8 cellular contexts compared by ENCODE assay signal in the genomic region with DNA sequence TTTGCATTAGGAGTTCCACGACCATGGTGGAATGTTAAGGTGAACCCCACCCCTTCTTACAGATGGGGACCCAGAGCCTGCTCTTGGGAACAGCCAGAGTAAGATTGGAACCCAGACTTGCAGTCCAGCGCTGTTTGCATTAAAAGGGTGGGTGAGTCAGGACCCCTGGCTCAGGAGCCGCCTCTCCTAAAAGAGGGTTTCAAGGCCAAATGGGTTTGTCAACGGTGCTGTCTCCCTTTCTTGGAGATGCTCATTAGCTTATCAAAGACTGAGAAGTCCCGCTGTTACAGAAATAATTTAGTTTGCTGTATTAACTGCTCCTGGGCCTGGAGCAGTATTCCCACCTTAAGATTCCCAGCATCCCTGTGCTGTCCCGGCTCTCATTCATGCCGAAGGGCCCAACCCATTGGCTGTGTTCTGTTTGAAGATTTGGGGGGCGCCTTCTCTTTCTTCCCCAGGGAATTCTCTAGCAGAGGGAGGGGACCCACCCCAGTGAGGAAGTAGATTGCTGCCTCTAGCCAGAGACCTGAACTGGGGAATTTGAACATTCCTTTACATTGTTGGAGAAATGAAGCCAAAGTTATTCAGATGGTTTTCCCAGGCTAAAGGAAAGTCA. TPM values are rescaled to one million over a fixed set of nuclear protein-coding genes. Genes with fewer than 3 reads are reported as not detected.
DNase-seq lines count a peak whose midpoint lies in the region; ATAC-seq and TF ChIP-seq lines count a peak whose summit lies in the region.

No MANE protein-coding gene starts in this region.

- peak overlapping the region; percentile 97 for H3K27ac Mint-ChIP-seq in dendritic cell treated with granulocyte-macrophage colony-stimulating factor and Interleukin-4, amounts not matched to agents 40 ng/mL and 50 ng/mL, for 4 days
- H3K27ac Mint-ChIP-seq in naive thymus-derived CD8-positive, alpha-beta T cell, result peak overlapping the region in 3 of 10 donors; percentile 13 to 80 (median 33)

- no peaks in the 10 kb centered on the region for H3K9me2 ChIP-seq in Loucy (replicated peaks; ENCODE audit: low read depth, low read length)

- peaks cover 72% of the 10 kb centered on the region for H3K4me1 Mint-ChIP-seq in dendritic cell treated with granulocyte-macrophage colony-stimulating factor and Interleukin-4, amounts not matched to agents 40 ng/mL and 50 ng/mL, for 4 days (ENCODE audit: low read depth)
- peaks cover 8 to 16% (median 13%) of the 10 kb centered on the region in 4 donors for H3K4me1 Mint-ChIP-seq in naive thymus-derived CD8-positive, alpha-beta T cell

- no peaks in the 10 kb centered on the region for H3F3A ChIP-seq in Loucy (ENCODE audit: low read depth)

- no peaks in the 10 kb centered on the region for H3K27me3 Mint-ChIP-seq in dendritic cell treated with granulocyte-macrophage colony-stimulating factor and Interleukin-4, amounts not matched to agents 40 ng/mL and 50 ng/mL, for 4 days
- H3K27me3 Mint-ChIP-seq in naive thymus-derived CD8-positive, alpha-beta T cell, result peaks cover 0 to 21% (median 5%) of the 10 kb centered on the region in 5 donors

- H3K4me2 ChIP-seq in Loucy (ENCODE audit: low read depth, low read length, poor library complexity, severe bottlenecking), result peak overlapping the region; percentile 84

- no peak overlapping the region for H2AFZ ChIP-seq in Loucy (ENCODE audit: low read length)

- no peaks in the 10 kb centered on the region for H3K27me3 ChIP-seq in Loucy (ENCODE audit: insufficient read depth, low read length, poor library complexity, severe bottlenecking)

- ATAC-seq in naive thymus-derived CD8-positive, alpha-beta T cell, result no peak
- ATAC-seq in HG03520 (IDR thresholded peaks at IDR 0.05; ENCODE audit: unreplicated experiment), result no peak

- POLR2A ChIA-PET in AG04449 (lab: Yijun Ruan, JAX), result interaction anchor here (0.5 to 3.6 kb wide), 4 partner anchors 10 to 1696 kb away, joined by 3 to 46 read pairs (median 21); a partner anchor contains a TSS
- POLR2A ChIA-PET in naive thymus-derived CD8-positive, alpha-beta T cell (lab: Charles Lee), result interaction anchor here (1.4 to 2.4 kb wide), 2 partner anchors 16 to 21 kb away, joined by 3 to 13 read pairs; a partner anchor contains a TSS

- TF ChIP-seq CTCF in AG04449 (IDR thresholded peaks at IDR 0.05; ENCODE audit: insufficient read depth, low read length, missing control alignments) (no peak), Loucy (conservative IDR thresholded peaks at IDR 0.05; ENCODE audit: low read length) (no peak)

- H3K4me1 ChIP-seq in Loucy (ENCODE audit: insufficient read depth, low read length, poor library complexity, severe bottlenecking), result peaks cover 60% of the 10 kb centered on the region

- intact Hi-C loops in dendritic cell treated with granulocyte-macrophage colony-stimulating factor and Interleukin-4, amounts not matched to agents 40 ng/mL and 50 ng/mL, for 4 days (cut with micrococcal nuclease), result no loop called here

- H3K9me3 Mint-ChIP-seq in dendritic cell treated with granulocyte-macrophage colony-stimulating factor and Interleukin-4, amounts not matched to agents 40 ng/mL and 50 ng/mL, for 4 days, result no peaks in the 10 kb centered on the region
- no peaks in the 10 kb centered on the region for H3K9me3 Mint-ChIP-seq in naive thymus-derived CD8-positive, alpha-beta T cell

- H3K36me3 Mint-ChIP-seq in dendritic cell treated with granulocyte-macrophage colony-stimulating factor and Interleukin-4, amounts not matched to agents 40 ng/mL and 50 ng/mL, for 4 days (ENCODE audit: low read depth), result peaks cover 76% of the 10 kb centered on the region
- H3K36me3 Mint-ChIP-seq in naive thymus-derived CD8-positive, alpha-beta T cell, result no peaks in the 10 kb centered on the region

- H4K20me1 ChIP-seq in Loucy (ENCODE audit: insufficient read depth, low read length, poor library complexity, severe bottlenecking), result peaks cover 7% of the 10 kb centered on the region

- CTCF ChIA-PET in AG04449 (lab: Yijun Ruan, JAX), result interaction anchor here (1.3 to 21.1 kb wide), 6 partner anchors 10 to 143 kb away, joined by 4 to 664 read pairs (median 80); a partner anchor contains a TSS

- DNase-seq in AG04449 (ENCODE audit: low read depth, low spot score) (no peak), medulla oblongata (ENCODE audit: extremely low spot score) (no peak), NCI-H2171 (lab: John Stamatoyannopoulos, UW) (no peak), SHP77 (lab: John Stamatoyannopoulos, UW) (no peak)
- DNase-seq in naive thymus-derived CD8-positive, alpha-beta T cell, result no peak

- peak overlapping the region; percentile 69 for H3K4me3 ChIP-seq in AG04449 (ENCODE audit: low read depth, low read length)
- peak overlapping the region; percentile 85 for H3K4me3 ChIP-seq in Loucy (ENCODE audit: low read length, poor library complexity, severe bottlenecking)

- H3K36me3 ChIP-seq in Loucy (ENCODE audit: insufficient read depth, low read length), result no peaks in the 10 kb centered on the region

- H3K79me2 ChIP-seq in Loucy (ENCODE audit: insufficient read depth, low read length), result peaks cover 19% of the 10 kb centered on the region; the same call in 1 of the 2 replicates

- peak overlapping the region; percentile 87 for H3K9ac ChIP-seq in Loucy (ENCODE audit: low read depth, low read length, poor library complexity, severe bottlenecking)

- H3K4me3 Mint-ChIP-seq in dendritic cell treated with granulocyte-macrophage colony-stimulating factor and Interleukin-4, amounts not matched to agents 40 ng/mL and 50 ng/mL, for 4 days, result peak overlapping the region; percentile 98
- peak overlapping the region; percentile 69 to 100 (median 98) for H3K4me3 Mint-ChIP-seq in naive thymus-derived CD8-positive, alpha-beta T cell

- H3K9me3 ChIP-seq in Loucy (ENCODE audit: insufficient read depth, low read depth, low read length), result no peaks in the 10 kb centered on the region

RNA-seq across cellular contexts. Expression of a gene that starts 1.8 kb away (rescaled TPM):
- total RNA-seq in naive thymus-derived CD8-positive, alpha-beta T cell, result 1 to 10 TPM; 1.1 to 2.0 TPM
- under 1 TPM; 0.06 to 0.30 (median 0.27) TPM for polyA plus RNA-seq in naive thymus-derived CD8-positive, alpha-beta T cell

RNA-seq across cellular contexts. Expression of a gene that starts 21.6 kb away (rescaled TPM):
- total RNA-seq in naive thymus-derived CD8-positive, alpha-beta T cell, result 10 to 100 TPM; 60.7 to 64.4 TPM
- 10 to 100 TPM; 29.1 to 37.9 (median 34.1) TPM for polyA plus RNA-seq in naive thymus-derived CD8-positive, alpha-beta T cell

RNA-seq across cellular contexts. Expression of a gene that starts 28.3 kb away (rescaled TPM):
- total RNA-seq in naive thymus-derived CD8-positive, alpha-beta T cell, result 1 to 10 TPM; 2.9 to 3.1 TPM
- polyA plus RNA-seq in naive thymus-derived CD8-positive, alpha-beta T cell, result 1 to 10 TPM; 2.2 to 3.8 (median 3.2) TPM

RNA-seq across cellular contexts. Expression of a gene that starts 56.4 kb away (rescaled TPM):
- 10 to 100 TPM; 13.6 to 14.4 TPM for total RNA-seq in naive thymus-derived CD8-positive, alpha-beta T cell
- polyA plus RNA-seq in naive thymus-derived CD8-positive, alpha-beta T cell, result 10 to 100 TPM; 12.3 to 39.5 (median 20.1) TPM
